Comparison of ENCODE assay signal across 11 cellular contexts in the genomic region with DNA sequence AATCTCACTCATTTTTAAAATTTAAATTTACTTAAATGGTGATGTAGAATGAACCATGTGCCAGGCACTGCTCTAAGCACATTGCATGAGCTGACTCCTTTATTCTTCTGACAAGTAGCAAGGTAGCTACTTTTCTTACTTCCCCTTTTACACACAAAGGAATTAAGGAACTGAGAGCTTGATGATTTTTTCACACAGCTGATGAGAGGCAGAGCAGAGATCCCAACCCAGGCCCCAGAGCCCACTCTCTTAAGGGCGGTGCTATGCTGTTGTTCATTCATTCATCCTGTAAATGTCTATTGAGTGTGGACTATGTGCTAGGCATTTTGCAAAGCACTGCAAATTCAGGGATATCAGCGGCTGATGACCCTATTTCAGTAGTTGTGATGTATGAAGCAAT. TPM values are rescaled to one million over a fixed set of nuclear protein-coding genes. Genes with fewer than 3 reads are reported as not detected.
DNase-seq lines count a peak whose midpoint lies in the region; ATAC-seq, FAIRE-seq and TF ChIP-seq lines count a peak whose summit lies in the region.
"Had no signal": no experiment of that assay in that cellular context is flagged by ENCODE, and none has a peak within 500 bp of the region (broad histone marks: within the 10 kb centered on the region; RNA-seq: fewer than 3 reads in every experiment).

No MANE protein-coding gene starts in this region.

- intact Hi-C loops in kidney (cut with DNase I) = no loop called here

- ATAC-seq in GM18519 (IDR thresholded peaks at IDR 0.05; ENCODE audit: low FRiP score, unreplicated experiment) (peak; percentile 96), GM21825 (IDR thresholded peaks at IDR 0.05; ENCODE audit: unreplicated experiment) (peak; percentile 96), HG03571 (IDR thresholded peaks at IDR 0.05; ENCODE audit: unreplicated experiment) (peak; percentile 85), T-cell (replicated peaks in 1 of 4) (no peak)

- no peak overlapping the region for H3K27ac Mint-ChIP-seq in T-cell
- H3K27ac Mint-ChIP-seq: nephron progenitor cell had no signal

- no peaks in the 10 kb centered on the region for H3K36me3 Mint-ChIP-seq in T-cell

- H3K27me3 Mint-ChIP-seq in T-cell = peaks cover 13 to 25% of the 10 kb centered on the region in 2 donors

- CTCF ChIA-PET in T-cell (lab: Charles Lee) = no interaction called here

- TF ChIP-seq CTCF in kidney (IDR thresholded peaks at IDR 0.05; ENCODE audit: borderline replicate concordance, extremely low read depth, insufficient read depth) = no peak

- H3K27ac ChIP-seq in kidney (ENCODE audit: low read depth in 2 of 2, low read length in 2 of 2) = no peak overlapping the region

- H3K4me3 Mint-ChIP-seq in T-cell = no peak overlapping the region
- H3K4me3 Mint-ChIP-seq: nephron progenitor cell had no signal

- POLR2A ChIA-PET in T-cell (lab: Charles Lee) = no interaction called here

- DNase-seq in kidney (peak; percentile 4), NCI-H2081 treated with DMSO at 0.1 percent for 48 hours (lab: John Stamatoyannopoulos, UW) (no peak), T-cell (no peak), hypothalamus (lab: John Stamatoyannopoulos, UW) (no peak), NCI-H2227 (lab: John Stamatoyannopoulos, UW; ENCODE audit: unreplicated experiment) (no peak)
- DNase-seq: activated gamma-delta T cell treated with Interleukin-2 at 50 U/mL for 16 hours, DND-41, nephron progenitor cell had no signal

- no peak overlapping the region for H3K4me3 ChIP-seq in kidney (ENCODE audit: low read length in 2 of 2)

- H3K4me1 Mint-ChIP-seq in T-cell = no peaks in the 10 kb centered on the region

- peaks cover 0 to 6% (median 5%) of the 10 kb centered on the region in 3 donors for H3K9me3 Mint-ChIP-seq in T-cell

- no peaks in the 10 kb centered on the region for H3K4me1 ChIP-seq in kidney (ENCODE audit: control insufficient read depth in 1 of 2, insufficient read depth in 1 of 2, low read depth in 1 of 2, low read length in 2 of 2)

- H3K9ac ChIP-seq in kidney (ENCODE audit: low read length in 2 of 2) = no peak overlapping the region

- no peaks in the 10 kb centered on the region for H3K9me3 ChIP-seq in kidney (ENCODE audit: control insufficient read depth in 1 of 2, low read length in 2 of 2)

- no peak for FAIRE-seq in kidney (lab: Jason Lieb, UNC)

- H3K36me3 ChIP-seq in kidney (ENCODE audit: control insufficient read depth in 1 of 2, insufficient read depth in 2 of 2, low read length in 2 of 2) = no peaks in the 10 kb centered on the region

RNA-seq across cellular contexts. Expression of gene SEC14L5, which starts 17.9 kb away (rescaled TPM):
- total RNA-seq in kidney = 0.16 TPM
- polyA plus RNA-seq in kidney (ENCODE audit: insufficient read depth, low read depth, low replicate concordance) = 0.13 TPM
- total RNA-seq in T-cell = under 1 TPM in 1 of 5 donors, not detected in 4; 0.05 TPM

RNA-seq across cellular contexts. Expression of gene PPL, which starts 39.1 kb away (rescaled TPM):
- 78.4 TPM for total RNA-seq in kidney
- polyA plus RNA-seq in kidney (ENCODE audit: insufficient read depth, low read depth, low replicate concordance) = 7.7 TPM
- under 1 TPM in 3 of 5 donors, not detected in 2; 0.10 to 0.32 (median 0.12) TPM for total RNA-seq in T-cell

RNA-seq across cellular contexts. Expression of gene NAGPA, which starts 57.7 kb away (rescaled TPM):
- total RNA-seq in kidney = 13.8 TPM
- polyA plus RNA-seq in kidney (ENCODE audit: insufficient read depth, low read depth, low replicate concordance) = 14.5 TPM
- 10 to 100 TPM; 26.2 to 33.6 (median 29.7) TPM for total RNA-seq in T-cell

Comparison
In these comparisons a context has a peak if more than half of its experiments do, and no peak if none do; other contexts are left out.
1. ATAC-seq: peak in GM18519 (single experiment), GM21825 (single experiment) and HG03571 (single experiment); none in T-cell (0 of 4).
2. RNA of gene PPL, which starts 39.1 kb away (total RNA-seq): 78.4 TPM in kidney (single experiment); 0.10 to 0.32 TPM in T-cell; every median in the first group is over 10 times any median in the second.